In genomic region chr11:11916981-11917399, GRCh38 we compare ENCODE assay signal across 10 cellular contexts.
DNase-seq lines count a peak whose midpoint lies in the region; ATAC-seq and TF ChIP-seq lines count a peak whose summit lies in the region.
"Had no signal": no experiment of that assay in that cellular context is flagged by ENCODE, and none has a peak within 500 bp of the region (broad histone marks: within the 10 kb centered on the region; RNA-seq: fewer than 3 reads in every experiment).

No MANE protein-coding gene starts in this region.

- H3K4me3 ChIP-seq in AG04450 (ENCODE audit: low read depth, low read length) (no peak overlapping the region), IMR-90 (ENCODE audit: insufficient read depth, low read depth, low read length) (no peak overlapping the region), body of pancreas (no peak overlapping the region), colonic mucosa (no peak overlapping the region)

- ATAC-seq in IMR-90 (ENCODE audit: low read depth) = peak; percentile 94
- ATAC-seq in central memory CD8-positive, alpha-beta T cell (replicated peaks; ENCODE audit: extremely low read depth, poor library complexity, severe bottlenecking) = no peak
- ATAC-seq in memory B cell (ENCODE audit: low read depth) = no peak
- ATAC-seq in HG03432 (IDR thresholded peaks at IDR 0.05; ENCODE audit: unreplicated experiment) = no peak
- no peak for ATAC-seq in body of pancreas
- no peak for ATAC-seq in GM21619 (IDR thresholded peaks at IDR 0.05; ENCODE audit: unreplicated experiment)

- POLR2A ChIA-PET in AG04450 (lab: Yijun Ruan, JAX) = no interaction called here
- POLR2A ChIA-PET in IMR-90 (lab: Charles Lee; ENCODE audit: unreplicated experiment) = no interaction called here

- H3K4me2 ChIP-seq in IMR-90 (ENCODE audit: low read depth, low read length) = no peak overlapping the region

- H2BK5ac ChIP-seq in IMR-90 (ENCODE audit: low read depth, low read length, poor library complexity, severe bottlenecking) = peak overlapping the region; percentile 36

- no peak overlapping the region for H2AK5ac ChIP-seq in IMR-90 (ENCODE audit: low read depth, low read length)

- no peak overlapping the region for H2AK9ac ChIP-seq in IMR-90 (replicated peaks; ENCODE audit: low read depth, low read length, poor library complexity)

- no peaks in the 10 kb centered on the region for H4K20me1 ChIP-seq in IMR-90 (ENCODE audit: insufficient read depth, low read length)

- peaks cover 0 to 8% of the 10 kb centered on the region in 2 experiments; a peak in 1 of 4 replicates for H3K79me1 ChIP-seq in IMR-90 (ENCODE audit: low read depth in 1 of 2, low read length in 2 of 2)

- H3K27me3 ChIP-seq in AG04450 (ENCODE audit: control insufficient read depth, insufficient read depth, low read length) (no peaks in the 10 kb centered on the region), IMR-90 (ENCODE audit: control insufficient read depth, insufficient read depth, low read length) (no peaks in the 10 kb centered on the region), body of pancreas (no peaks in the 10 kb centered on the region), colonic mucosa (no peaks in the 10 kb centered on the region)

- no peak for TF ChIP-seq RAD21 in IMR-90 (IDR thresholded peaks at IDR 0.05; ENCODE audit: low read length)

- no peaks in the 10 kb centered on the region for H3K9me3 Mint-ChIP-seq in central memory CD8-positive, alpha-beta T cell
- no peaks in the 10 kb centered on the region for H3K9me3 Mint-ChIP-seq in memory B cell

- H3K18ac ChIP-seq in IMR-90 (ENCODE audit: low read depth, low read length) = peak overlapping the region; percentile 56; the same call in 1 of the 2 replicates

- H2BK120ac ChIP-seq in IMR-90 (ENCODE audit: low read depth, low read length) = 0 out of 2 replicates have a peak overlapping the region, but pooled peaks have one; percentile 17

- peak overlapping the region; percentile 25 for H3K27ac Mint-ChIP-seq in central memory CD8-positive, alpha-beta T cell (ENCODE audit: low read depth)
- peak overlapping the region; percentile 33 for H3K27ac Mint-ChIP-seq in memory B cell

- CTCF ChIA-PET in AG04450 (lab: Charles Lee) = interaction anchor here (0.7 kb wide), 1 partner anchor 118 kb away, joined by 3 read pairs; no protein-coding TSS in a partner anchor
- CTCF ChIA-PET in IMR-90 (lab: Yijun Ruan, JAX) = no interaction called here

- H3K4me1 ChIP-seq in IMR-90 (ENCODE audit: control insufficient read depth, insufficient read depth, low read length) = peaks cover 3% of the 10 kb centered on the region; the same call in 1 of the 2 replicates
- no peaks in the 10 kb centered on the region for H3K4me1 ChIP-seq in body of pancreas
- no peaks in the 10 kb centered on the region for H3K4me1 ChIP-seq in colonic mucosa

- no peak overlapping the region for H4K5ac ChIP-seq in IMR-90 (ENCODE audit: low read depth, low read length)

- H3K14ac ChIP-seq in IMR-90 (replicated peaks; ENCODE audit: low read depth, low read length) = no peak overlapping the region

- DNase-seq in AG04450 (ENCODE audit: low read depth, low spot score) = peak; percentile 37
- peak; percentile 81 for DNase-seq in IMR-90
- DNase-seq in central memory CD8-positive, alpha-beta T cell (ENCODE audit: low spot score in 2 of 2) = no peak
- DNase-seq in memory B cell (ENCODE audit: low spot score in 2 of 2) = no peak
- DNase-seq in body of pancreas = no peak
- no peak for DNase-seq in colonic mucosa
- DNase-seq: stimulated activated CD4-positive, alpha-beta T cell treated with anti-CD3 and anti-CD28 coated beads, Interleukin-12 subunit alpha, Interleukin-12 subunit beta, amount 100 ng/mL, for 4 hours had no signal

- no peaks in the 10 kb centered on the region for H3K27me3 Mint-ChIP-seq in central memory CD8-positive, alpha-beta T cell
- no peaks in the 10 kb centered on the region for H3K27me3 Mint-ChIP-seq in memory B cell
- H3K27me3 Mint-ChIP-seq: IgD-negative memory B cell had no signal

- TF ChIP-seq CTCF in AG04450 (IDR thresholded peaks at IDR 0.05; ENCODE audit: low read depth, low read length) = no peak
- TF ChIP-seq CTCF in IMR-90 (conservative IDR thresholded peaks at IDR 0.05; ENCODE audit: low read depth, low read length) = no peak
- TF ChIP-seq CTCF in body of pancreas (IDR thresholded peaks at IDR 0.05) = no peak
- no peak for TF ChIP-seq CTCF in colonic mucosa (IDR thresholded peaks at IDR 0.05)

- no peak overlapping the region for H3K9ac ChIP-seq in IMR-90 (ENCODE audit: low read depth, low read length)
- no peak overlapping the region for H3K9ac ChIP-seq in colonic mucosa (ENCODE audit: low read depth in 2 of 2, low read length in 2 of 2)

- no peak overlapping the region for H3K23ac ChIP-seq in IMR-90 (ENCODE audit: low read depth, low read length)

- dilution Hi-C loops in IMR-90 (cut with HindIII; ENCODE audit: low sequenced_read_pairs, unreplicated experiment) = no loop called here

- H4K91ac ChIP-seq in IMR-90 (ENCODE audit: insufficient read depth, low read depth, low read length) = no peak overlapping the region

- H3K4me1 Mint-ChIP-seq in central memory CD8-positive, alpha-beta T cell = peaks cover 11% of the 10 kb centered on the region
- no peaks in the 10 kb centered on the region for H3K4me1 Mint-ChIP-seq in memory B cell

- BruUV-seq in IMR-90 (replicated peaks; lab: Mats Ljungman, UMichigan) = TSS peak; percentile 2

- H4K8ac ChIP-seq in IMR-90 (ENCODE audit: low read depth in 2 of 2, low read length in 2 of 2) = no peak overlapping the region; a peak in 1 of 4 replicates

- no peak overlapping the region for H3K56ac ChIP-seq in IMR-90 (ENCODE audit: extremely low read depth, insufficient read depth, low read length)

- H3K9me1 ChIP-seq in IMR-90 (ENCODE audit: insufficient read depth, low read length) = peaks cover 5% of the 10 kb centered on the region

- H3K36me3 Mint-ChIP-seq in central memory CD8-positive, alpha-beta T cell (ENCODE audit: insufficient read depth) = peaks cover 25% of the 10 kb centered on the region
- H3K36me3 Mint-ChIP-seq in memory B cell = peaks cover 17% of the 10 kb centered on the region

- no peaks in the 10 kb centered on the region; the same call in 1 of the 2 replicates for H3K36me3 ChIP-seq in IMR-90 (ENCODE audit: control insufficient read depth, insufficient read depth, low read length)
- H3K36me3 ChIP-seq in body of pancreas (replicated peaks in 1 of 2; ENCODE audit: insufficient read depth in 1 of 2, low read depth in 2 of 2) = no peaks in the 10 kb centered on the region
- H3K36me3 ChIP-seq in colonic mucosa = no peaks in the 10 kb centered on the region

- TF ChIP-seq POLR2A in IMR-90 (IDR thresholded peaks at IDR 0.05; ENCODE audit: low read depth, low read length) = no peak
- no peak for TF ChIP-seq POLR2A in body of pancreas (IDR thresholded peaks at IDR 0.05)

- H2BK20ac ChIP-seq in IMR-90 (ENCODE audit: low read depth, low read length) = no peak overlapping the region

- no CpG with 5 or more reads among the region's 1 CpG for WGBS in IMR-90 (ENCODE audit: extremely low coverage in 2 of 2, insufficient read length in 1 of 2), 2 experiments
- WGBS in body of pancreas, 2 donors = 95 to 100% methylated on average over 1 of the region's 1 CpG

- no peak overlapping the region for H2AFZ ChIP-seq in IMR-90 (replicated peaks; ENCODE audit: low read length, poor library complexity)

- no peak overlapping the region for H3K4me3 Mint-ChIP-seq in central memory CD8-positive, alpha-beta T cell
- H3K4me3 Mint-ChIP-seq in memory B cell = no peak overlapping the region
- H3K4me3 Mint-ChIP-seq: IgD-negative memory B cell had no signal

- in situ Hi-C loops in IMR-90 (cut with MboI; ENCODE audit: low sequenced_read_pairs) = no loop called here

- no peaks in the 10 kb centered on the region for H3K9me3 ChIP-seq in AG04450 (ENCODE audit: control insufficient read depth, insufficient read depth, low read length)
- H3K9me3 ChIP-seq in IMR-90 (ENCODE audit: control insufficient read depth, insufficient read depth, low read length) = no peaks in the 10 kb centered on the region
- H3K9me3 ChIP-seq in body of pancreas = no peaks in the 10 kb centered on the region
- no peaks in the 10 kb centered on the region for H3K9me3 ChIP-seq in colonic mucosa

- H2BK15ac ChIP-seq in IMR-90 (ENCODE audit: low read depth, low read length) = no peak overlapping the region

- H3K27ac ChIP-seq in AG04450 (ENCODE audit: low read depth, low read length) (no peak overlapping the region), IMR-90 (ENCODE audit: insufficient read depth, low read length) (no peak overlapping the region), body of pancreas (no peak overlapping the region), colonic mucosa (no peak overlapping the region)

- intact Hi-C loops in IMR-90 (cut with micrococcal nuclease) = loop anchor here (5.0 kb wide), 1 partner anchor 120 kb away; no protein-coding TSS in a partner anchor
- intact Hi-C loops in body of pancreas (cut with DNase I) = no loop called here
- intact Hi-C loops in colonic mucosa (cut with DNase I) = no loop called here

- H3K4ac ChIP-seq in IMR-90 (ENCODE audit: low read depth, low read length) = 0 out of 2 replicates have a peak overlapping the region, but pooled peaks have one; percentile 40

TF ChIP-seq in IMR-90, 13 proteins besides CTCF, POLR2A, EP300 and RAD21:
- peak; percentile 86 for TF ChIP-seq BHLHE40 (IDR thresholded peaks at IDR 0.05; ENCODE audit: low read depth, low read length)
- TF ChIP-seq RFX5 (IDR thresholded peaks at IDR 0.05; ENCODE audit: low read depth, low read length) = no peak

Comparison
In these comparisons a context has a peak if more than half of its experiments do, and no peak if none do; other contexts are left out.
1. DNase-seq: peak in AG04450 (single experiment) and IMR-90 (single experiment); none in central memory CD8-positive, alpha-beta T cell (0 of 2), memory B cell (0 of 2), body of pancreas (0 of 4) and colonic mucosa (single experiment).